In the genomic region with DNA sequence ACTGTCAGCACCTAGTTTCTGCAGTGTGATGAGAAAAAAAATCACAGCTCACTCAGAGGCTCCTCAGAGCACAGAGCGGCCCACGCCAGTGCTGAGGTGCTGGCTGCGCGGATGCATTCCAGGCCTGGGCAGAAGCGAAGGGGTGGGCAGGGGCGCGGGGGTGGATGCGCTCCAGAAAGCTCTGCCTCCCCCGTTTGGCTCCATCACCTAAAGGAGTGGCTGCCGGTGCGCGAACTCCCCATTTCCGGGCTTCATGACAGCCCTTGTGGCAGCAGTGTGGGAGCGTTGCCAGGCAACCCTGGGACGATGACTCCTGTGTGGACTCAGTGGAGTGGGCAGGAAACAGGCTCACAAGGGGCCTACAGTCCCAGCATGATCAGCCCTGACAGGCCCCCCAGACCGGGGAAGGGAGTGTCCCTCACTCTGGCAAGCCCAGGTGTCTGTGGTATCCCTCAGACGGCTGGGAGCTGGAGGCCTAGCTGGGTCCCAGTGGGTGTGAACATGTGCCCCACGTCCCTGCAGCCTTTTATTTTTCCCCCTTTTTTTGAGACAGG, we compare ENCODE assay signal across 1 cellular context.
TF ChIP-seq lines count a peak whose summit lies in the region.

No MANE protein-coding gene starts in this region.

TF ChIP-seq in GM23338, 12 proteins besides CTCF, POLR2A, EP300 and RAD21:
- TF ChIP-seq, protein P1, sequence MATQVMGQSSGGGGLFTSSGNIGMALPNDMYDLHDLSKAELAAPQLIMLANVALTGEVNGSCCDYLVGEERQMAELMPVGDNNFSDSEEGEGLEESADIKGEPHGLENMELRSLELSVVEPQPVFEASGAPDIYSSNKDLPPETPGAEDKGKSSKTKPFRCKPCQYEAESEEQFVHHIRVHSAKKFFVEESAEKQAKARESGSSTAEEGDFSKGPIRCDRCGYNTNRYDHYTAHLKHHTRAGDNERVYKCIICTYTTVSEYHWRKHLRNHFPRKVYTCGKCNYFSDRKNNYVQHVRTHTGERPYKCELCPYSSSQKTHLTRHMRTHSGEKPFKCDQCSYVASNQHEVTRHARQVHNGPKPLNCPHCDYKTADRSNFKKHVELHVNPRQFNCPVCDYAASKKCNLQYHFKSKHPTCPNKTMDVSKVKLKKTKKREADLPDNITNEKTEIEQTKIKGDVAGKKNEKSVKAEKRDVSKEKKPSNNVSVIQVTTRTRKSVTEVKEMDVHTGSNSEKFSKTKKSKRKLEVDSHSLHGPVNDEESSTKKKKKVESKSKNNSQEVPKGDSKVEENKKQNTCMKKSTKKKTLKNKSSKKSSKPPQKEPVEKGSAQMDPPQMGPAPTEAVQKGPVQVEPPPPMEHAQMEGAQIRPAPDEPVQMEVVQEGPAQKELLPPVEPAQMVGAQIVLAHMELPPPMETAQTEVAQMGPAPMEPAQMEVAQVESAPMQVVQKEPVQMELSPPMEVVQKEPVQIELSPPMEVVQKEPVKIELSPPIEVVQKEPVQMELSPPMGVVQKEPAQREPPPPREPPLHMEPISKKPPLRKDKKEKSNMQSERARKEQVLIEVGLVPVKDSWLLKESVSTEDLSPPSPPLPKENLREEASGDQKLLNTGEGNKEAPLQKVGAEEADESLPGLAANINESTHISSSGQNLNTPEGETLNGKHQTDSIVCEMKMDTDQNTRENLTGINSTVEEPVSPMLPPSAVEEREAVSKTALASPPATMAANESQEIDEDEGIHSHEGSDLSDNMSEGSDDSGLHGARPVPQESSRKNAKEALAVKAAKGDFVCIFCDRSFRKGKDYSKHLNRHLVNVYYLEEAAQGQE (IDR thresholded peaks at IDR 0.05; ENCODE audit: unreplicated experiment), result no peak
- TF ChIP-seq ZNF114 (CRISPR knock-in tag; IDR thresholded peaks at IDR 0.05) (no peak), JUNB (IDR thresholded peaks at IDR 0.05; ENCODE audit: unreplicated experiment) (no peak), STAT1 (IDR thresholded peaks at IDR 0.05; ENCODE audit: unreplicated experiment) (no peak)
